25 cellular contexts compared by ENCODE assay signal in genomic region chr6:134850906-134851305, GRCh38.
A peak's percentile ranks its signal among the peaks of the same experiment; 100 is the strongest.
DNase-seq lines count a peak whose midpoint lies in the region; ATAC-seq and TF ChIP-seq lines count a peak whose summit lies in the region.
"Had no signal": no experiment of that assay in that cellular context is flagged by ENCODE, and none has a peak within 500 bp of the region (broad histone marks: within the 10 kb centered on the region; RNA-seq: fewer than 3 reads in every experiment).

No MANE protein-coding gene starts in this region.

- H3K27ac ChIP-seq in HUES48 (ENCODE audit: low read depth, low read length) (peak overlapping the region; percentile 66), WERI-Rb-1 (no peak overlapping the region), mammary epithelial cell (ENCODE audit: insufficient read depth, low read depth, low read length) (no peak overlapping the region)
- H3K27ac ChIP-seq in CD8-positive, alpha-beta T cell (ENCODE audit: low read depth, low read length), result no peak overlapping the region
- H3K27ac ChIP-seq: cardiac muscle cell, dorsolateral prefrontal cortex, prostate gland, transverse colon had no signal

- TF ChIP-seq CTCF in astrocyte of the cerebellum (IDR thresholded peaks at IDR 0.05; ENCODE audit: low read depth, low read length, missing control alignments) (no peak), fibroblast of villous mesenchyme (IDR thresholded peaks at IDR 0.05; ENCODE audit: insufficient read depth, low read depth, low read length) (no peak), WERI-Rb-1 (IDR thresholded peaks at IDR 0.05; ENCODE audit: low read depth, low read length) (no peak), mammary epithelial cell (conservative IDR thresholded peaks at IDR 0.05 in 1 of 2, IDR thresholded peaks at IDR 0.05 in 1 of 2; ENCODE audit: extremely low read depth in 1 of 2, insufficient read depth in 1 of 2, low read depth in 1 of 2, low read length in 2 of 2) (no peak)
- TF ChIP-seq CTCF in CD8-positive, alpha-beta T cell (IDR thresholded peaks at IDR 0.05), result no peak

- ATAC-seq in CD8-positive, alpha-beta T cell, result no peak
- ATAC-seq: left cardiac atrium had no signal

- peaks cover 11% of the 10 kb centered on the region for H3K4me1 ChIP-seq in HUES48 (ENCODE audit: control insufficient read depth, insufficient read depth, low read length)
- H3K4me1 ChIP-seq in mammary epithelial cell (ENCODE audit: insufficient read depth, low read length), result peaks cover 16% of the 10 kb centered on the region
- H3K4me1 ChIP-seq in CD8-positive, alpha-beta T cell (ENCODE audit: insufficient read depth, low read length), result no peaks in the 10 kb centered on the region
- H3K4me1 ChIP-seq: prostate gland had no signal

- H3K36me3 ChIP-seq in HUES48 (ENCODE audit: control insufficient read depth, insufficient read depth, low read length), result no peaks in the 10 kb centered on the region
- no peaks in the 10 kb centered on the region for H3K36me3 ChIP-seq in WERI-Rb-1
- H3K36me3 ChIP-seq in mammary epithelial cell (ENCODE audit: insufficient read depth, low read length), result no peaks in the 10 kb centered on the region
- H3K36me3 ChIP-seq in CD8-positive, alpha-beta T cell (ENCODE audit: insufficient read depth, low read length), result no peaks in the 10 kb centered on the region
- H3K36me3 ChIP-seq: cardiac muscle cell, prostate gland, transverse colon had no signal

- CTCF ChIA-PET in mammary epithelial cell (lab: Charles Lee; ENCODE audit: low non-redundant PET), result no interaction called here
- CTCF ChIA-PET in CD8-positive, alpha-beta T cell (lab: Charles Lee), result no interaction called here

- H3K4me1 Mint-ChIP-seq in CD8-positive, alpha-beta T cell (ENCODE audit: low read depth), result no peaks in the 10 kb centered on the region
- H3K4me1 Mint-ChIP-seq: activated naive CD8-positive, alpha-beta T cell treated with anti-CD3 and anti-CD28 coated beads for 36 hours had no signal

- H3K4me2 ChIP-seq in mammary epithelial cell (ENCODE audit: insufficient read depth, low read depth, low read length), result no peak overlapping the region

- DNase-seq in astrocyte of the cerebellum (ENCODE audit: low read depth), result peak; percentile 86
- peak; percentile 71 for DNase-seq in fibroblast of villous mesenchyme (ENCODE audit: low read depth)
- DNase-seq in retina, result peak; percentile 17
- DNase-seq in WERI-Rb-1, result no peak
- DNase-seq in mammary epithelial cell, result no peak
- no peak for DNase-seq in CD8-positive, alpha-beta T cell
- no peak for DNase-seq in NCI-H446 (lab: John Stamatoyannopoulos, UW)
- DNase-seq: activated CD4-positive, alpha-beta T cell treated with anti-CD3 and anti-CD28 coated beads for 48 hours; activated naive CD8-positive, alpha-beta T cell treated with anti-CD3 and anti-CD28 coated beads for 36 hours; COR-L47; DND-41; dorsolateral prefrontal cortex; left cardiac atrium; midbrain; NCI-H1417 treated with DMSO at 0.1 percent for 48 hours; NCI-H526 treated with DMSO at 0.1 percent for 48 hours; Right ventricle myocardium superior; small intestine; stimulated activated CD4-positive, alpha-beta T cell treated with anti-CD3 and anti-CD28 coated beads, Interleukin-4, amount 100 ng/mL, for 1 hour; transverse colon had no signal

- no peaks in the 10 kb centered on the region for H3K36me3 Mint-ChIP-seq in CD8-positive, alpha-beta T cell
- H3K36me3 Mint-ChIP-seq: activated naive CD8-positive, alpha-beta T cell treated with anti-CD3 and anti-CD28 coated beads for 36 hours had no signal

- 84% methylated on average over 7 of the region's 7 CpGs for WGBS in mammary epithelial cell (ENCODE audit: low coverage, missing lambda C conversion rate)

- dilution Hi-C loops in mammary epithelial cell (cut with HindIII; ENCODE audit: low sequenced_read_pairs), result no loop called here

- H3K4me3 ChIP-seq in HUES48 (ENCODE audit: low read depth, low read length) (no peak overlapping the region), astrocyte of the cerebellum (ENCODE audit: low read depth, low read length) (no peak overlapping the region), fibroblast of villous mesenchyme (ENCODE audit: low read depth, low read length) (no peak overlapping the region), WERI-Rb-1 (ENCODE audit: low read depth, low read length) (no peak overlapping the region), mammary epithelial cell (replicated peaks in 1 of 3; ENCODE audit: insufficient read depth in 1 of 3, low read depth in 2 of 3, low read length in 3 of 3) (no peak overlapping the region)
- no peak overlapping the region for H3K4me3 ChIP-seq in CD8-positive, alpha-beta T cell (ENCODE audit: low read depth, low read length)
- H3K4me3 ChIP-seq: cardiac muscle cell, dorsolateral prefrontal cortex, prostate gland, transverse colon had no signal

- H3K9me3 ChIP-seq in HUES48 (ENCODE audit: control insufficient read depth, insufficient read depth, low read length), result no peaks in the 10 kb centered on the region
- H3K9me3 ChIP-seq in WERI-Rb-1 (ENCODE audit: severe bottlenecking), result no peaks in the 10 kb centered on the region
- no peaks in the 10 kb centered on the region for H3K9me3 ChIP-seq in mammary epithelial cell (replicated peaks; ENCODE audit: insufficient read depth, low read length)
- H3K9me3 ChIP-seq in CD8-positive, alpha-beta T cell (ENCODE audit: low read length), result no peaks in the 10 kb centered on the region
- H3K9me3 ChIP-seq: prostate gland, transverse colon had no signal

- H4K20me1 ChIP-seq in mammary epithelial cell (ENCODE audit: insufficient read depth, low read length), result no peaks in the 10 kb centered on the region

- H3K79me2 ChIP-seq in mammary epithelial cell (ENCODE audit: insufficient read depth, low read length), result no peaks in the 10 kb centered on the region

- no peak overlapping the region for H3K4me3 Mint-ChIP-seq in CD8-positive, alpha-beta T cell
- H3K4me3 Mint-ChIP-seq: activated naive CD8-positive, alpha-beta T cell treated with anti-CD3 and anti-CD28 coated beads for 36 hours; nephron progenitor cell; stimulated activated naive CD8-positive, alpha-beta T cell treated with anti-CD3 and anti-CD28 coated beads, Interleukin-15, Interleukin-2, amounts not matched to agents 100 ng/mL and 50 ng/mL, for 24 hours had no signal

- intact Hi-C loops in mammary epithelial cell (cut with micrococcal nuclease), result no loop called here
- intact Hi-C loops in CD8-positive, alpha-beta T cell (cut with DNase I, micrococcal nuclease), result no loop called here

- H3K27ac Mint-ChIP-seq in CD8-positive, alpha-beta T cell, result no peak overlapping the region
- H3K27ac Mint-ChIP-seq: activated naive CD8-positive, alpha-beta T cell treated with anti-CD3 and anti-CD28 coated beads for 36 hours; stimulated activated naive CD8-positive, alpha-beta T cell treated with anti-CD3 and anti-CD28 coated beads, Interleukin-15, Interleukin-2, amounts not matched to agents 100 ng/mL and 50 ng/mL, for 24 hours had no signal

- in situ Hi-C loops in astrocyte of the cerebellum (cut with HindIII; ENCODE audit: low sequenced_read_pairs) (no loop called here), mammary epithelial cell (cut with MboI; ENCODE audit: low sequenced_read_pairs in 2 of 2) (no loop called here)

- H3K27me3 ChIP-seq in HUES48 (ENCODE audit: control insufficient read depth, insufficient read depth, low read length) (no peaks in the 10 kb centered on the region), WERI-Rb-1 (ENCODE audit: insufficient read depth, low read depth, severe bottlenecking) (no peaks in the 10 kb centered on the region), mammary epithelial cell (ENCODE audit: insufficient read depth, low read length) (no peaks in the 10 kb centered on the region)
- H3K27me3 ChIP-seq in CD8-positive, alpha-beta T cell (ENCODE audit: insufficient read depth, low read length), result no peaks in the 10 kb centered on the region
- H3K27me3 ChIP-seq: cardiac muscle cell, dorsolateral prefrontal cortex, transverse colon had no signal

- no peaks in the 10 kb centered on the region for H3K9me3 Mint-ChIP-seq in CD8-positive, alpha-beta T cell
- H3K9me3 Mint-ChIP-seq: activated naive CD8-positive, alpha-beta T cell treated with anti-CD3 and anti-CD28 coated beads for 36 hours; nephron progenitor cell; stimulated activated naive CD8-positive, alpha-beta T cell treated with anti-CD3 and anti-CD28 coated beads, Interleukin-15, Interleukin-2, amounts not matched to agents 100 ng/mL and 50 ng/mL, for 24 hours had no signal

- peaks cover 2% of the 10 kb centered on the region for H3K27me3 Mint-ChIP-seq in CD8-positive, alpha-beta T cell (ENCODE audit: low read depth)

- H2AFZ ChIP-seq in mammary epithelial cell (ENCODE audit: low read depth, low read length), result no peak overlapping the region

- POLR2A ChIA-PET in CD8-positive, alpha-beta T cell (lab: Charles Lee), result no interaction called here

- H3K9ac ChIP-seq in HUES48 (ENCODE audit: low read depth, low read length), result no peak overlapping the region
- no peak overlapping the region for H3K9ac ChIP-seq in mammary epithelial cell (ENCODE audit: insufficient read depth, low read length)

- BruUV-seq in mammary epithelial cell (replicated peaks; lab: Mats Ljungman, UMichigan), result no TSS peak

Comparison
In these comparisons a context has a peak if more than half of its experiments do, and no peak if none do; other contexts are left out.
1. DNase-seq: peak in astrocyte of the cerebellum (single experiment), fibroblast of villous mesenchyme (single experiment) and retina (single experiment); none in WERI-Rb-1 (single experiment), mammary epithelial cell (single experiment), CD8-positive, alpha-beta T cell (0 of 7) and NCI-H446 (0 of 2).